8 cellular contexts compared by ENCODE assay signal in genomic region chr4:184313710-184314659, GRCh38.
A peak's percentile ranks its signal among the peaks of the same experiment; 100 is the strongest.
DNase-seq lines count a peak whose midpoint lies in the region; ATAC-seq, FAIRE-seq and TF ChIP-seq lines count a peak whose summit lies in the region.

No MANE protein-coding gene starts in this region.

- peaks cover 47% of the 10 kb centered on the region for H3K4me1 Mint-ChIP-seq in memory B cell

- H3K36me3 ChIP-seq in KMS-11 (ENCODE audit: insufficient read depth) = no peaks in the 10 kb centered on the region
- no peaks in the 10 kb centered on the region for H3K36me3 ChIP-seq in breast epithelium

- peak overlapping the region; percentile 47 for H3K4me2 ChIP-seq in KMS-11

- no peaks in the 10 kb centered on the region for H3K27me3 Mint-ChIP-seq in memory B cell

- peak overlapping the region; percentile 3 for H3K4me3 Mint-ChIP-seq in memory B cell

- H3K4me3 ChIP-seq in KMS-11 (IDR thresholded peaks at IDR 0.05; ENCODE audit: insufficient read depth, low read depth, low read length) (no peak overlapping the region), breast epithelium (no peak overlapping the region)

- TF ChIP-seq POLR2A in H54 (IDR thresholded peaks at IDR 0.05; ENCODE audit: low read depth, low read length) = no peak
- TF ChIP-seq POLR2A in breast epithelium (IDR thresholded peaks at IDR 0.05) = no peak

- DNase-seq in memory B cell (ENCODE audit: low spot score in 2 of 2) = peak; percentile 38
- DNase-seq in H54 (ENCODE audit: insufficient read length, low spot score) = no peak
- DNase-seq in ureter (ENCODE audit: low spot score) = no peak
- no peak for DNase-seq in KBM-7
- no peak for DNase-seq in breast epithelium (ENCODE audit: low spot score in 2 of 2)

- peak overlapping the region; percentile 88 for H3K27ac Mint-ChIP-seq in memory B cell

- no peaks in the 10 kb centered on the region for H4K20me1 ChIP-seq in KMS-11 (ENCODE audit: insufficient read depth)

- FAIRE-seq in H54 (lab: Jason Lieb, UNC) = no peak

- H3K79me2 ChIP-seq in KMS-11 (ENCODE audit: insufficient read depth, low read depth) = no peaks in the 10 kb centered on the region

- no peaks in the 10 kb centered on the region for H3K9me3 Mint-ChIP-seq in memory B cell

- peaks cover 99% of the 10 kb centered on the region for H3K4me1 ChIP-seq in KMS-11 (ENCODE audit: low read depth, poor library complexity, severe bottlenecking)
- H3K4me1 ChIP-seq in breast epithelium = no peaks in the 10 kb centered on the region

- in situ Hi-C loops in KBM-7 (cut with MboI; ENCODE audit: low pct_unique_long_range_greater_than_20kb, low sequenced_read_pairs) = no loop called here

- TF ChIP-seq CTCF in KMS-11 (conservative IDR thresholded peaks at IDR 0.05; ENCODE audit: low read depth, low read length) = no peak
- no peak for TF ChIP-seq CTCF in breast epithelium (IDR thresholded peaks at IDR 0.05)

- intact Hi-C loops in breast epithelium (cut with DNase I; ENCODE audit: low total_unique reads) = no loop called here

- H3K27me3 ChIP-seq in KMS-11 (ENCODE audit: insufficient read depth, low read depth) (no peaks in the 10 kb centered on the region), breast epithelium (no peaks in the 10 kb centered on the region)

- ATAC-seq in GM18858 (IDR thresholded peaks at IDR 0.05; ENCODE audit: unreplicated experiment) (peak; percentile 65), GM21717 (IDR thresholded peaks at IDR 0.05; ENCODE audit: unreplicated experiment) (peak; percentile 73), memory B cell (ENCODE audit: low read depth) (peak; percentile 87)

- H3K9me3 ChIP-seq in breast epithelium = no peaks in the 10 kb centered on the region

- peak overlapping the region; percentile 13; the same call in 1 of the 2 replicates for H3K9ac ChIP-seq in KMS-11

- H3K36me3 Mint-ChIP-seq in memory B cell = no peaks in the 10 kb centered on the region

- H3K27ac ChIP-seq in KMS-11 = peak overlapping the region; percentile 46
- no peak overlapping the region for H3K27ac ChIP-seq in breast epithelium

- peak overlapping the region; percentile 19 for H2AFZ ChIP-seq in KMS-11 (ENCODE audit: low read depth)

Comparison
In these comparisons a context has a peak if more than half of its experiments do, and no peak if none do; other contexts are left out.
1. DNase-seq: peak in memory B cell (2 of 2); none in H54 (single experiment), ureter (single experiment), KBM-7 (single experiment) and breast epithelium (0 of 2).
2. Peak in every context shown above with its lines, with median percentiles within 50 percentile points of each other: ATAC-seq.